In the genomic region with DNA sequence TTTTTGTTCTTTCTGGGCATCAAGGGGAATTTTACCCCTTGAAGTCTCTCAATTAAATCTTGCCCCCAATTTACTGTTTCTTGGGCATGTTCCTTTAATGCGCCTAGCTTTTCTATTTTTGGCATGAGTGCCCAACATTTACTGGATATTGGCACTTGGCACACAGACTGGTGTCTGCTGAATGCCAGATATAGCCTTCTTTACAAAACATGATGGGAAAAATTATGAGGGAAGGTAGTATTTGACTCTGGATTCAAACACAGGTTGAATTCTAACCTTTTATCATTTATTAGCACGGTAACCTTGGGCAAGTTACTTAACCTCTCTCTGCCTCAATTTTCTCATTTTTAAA, we compare ENCODE assay signal across 20 cellular contexts.
"Had no signal": no experiment of that assay in that cellular context is flagged by ENCODE, and none has a peak within 500 bp of the region (broad histone marks: within the 10 kb centered on the region; RNA-seq: fewer than 3 reads in every experiment).

No MANE protein-coding gene starts in this region.

- H3K27ac ChIP-seq: brain microvascular endothelial cell, cardiac muscle cell, Peyer's patch, RWPE1, WERI-Rb-1 had no signal

- H3K4me1 ChIP-seq: Peyer's patch had no signal

- H3K27me3 ChIP-seq: brain microvascular endothelial cell, cardiac muscle cell, Peyer's patch had no signal

- H3K9me3 ChIP-seq: Peyer's patch had no signal

- ATAC-seq: activated CD8-positive, alpha-beta T cell treated with anti-CD3 and anti-CD28 coated beads for 36 hours; activated T-cell treated with anti-CD3 and anti-CD28 coated beads, Interleukin-2, amount 50 U/mL, for 72 hours had no signal

- H3K36me3 ChIP-seq: brain microvascular endothelial cell, cardiac muscle cell, Peyer's patch, WERI-Rb-1 had no signal

- DNase-seq: activated CD4-positive, alpha-beta T cell treated with anti-CD3 and anti-CD28 coated beads for 4 hours; activated CD8-positive, alpha-beta memory T cell treated with anti-CD3 and anti-CD28 coated beads, Interleukin-2, amount 50 U/mL, for 4 hours; activated CD8-positive, alpha-beta T cell treated with anti-CD3 and anti-CD28 coated beads for 36 hours; activated gamma-delta T cell treated with Interleukin-2 at 50 U/mL for 16 hours; activated naive CD4-positive, alpha-beta T cell treated with anti-CD3 and anti-CD28 coated beads, Interleukin-2, amount 10 ng/mL, durations not matched to agents 7 days and 5 days; activated naive CD8-positive, alpha-beta T cell treated with anti-CD3 and anti-CD28 coated beads for 36 hours; activated T-cell treated with anti-CD3 and anti-CD28 coated beads, Interleukin-2, amount 50 U/mL, for 72 hours; brain microvascular endothelial cell; Kasumi-1; NCI-H1048; NCI-H187; NCI-H526; NCI-H774; NK-92 treated with Interleukin-12 subunit alpha and Interleukin-12 subunit beta, amount 100 ng/mL, for 24 hours; Peyer's patch; SHP77 treated with DMSO at 0.1 percent for 48 hours; T-helper 1 cell; WERI-Rb-1 had no signal

- H3K4me3 ChIP-seq: cardiac muscle cell, Peyer's patch had no signal
